Comparison of ENCODE assay signal across 12 cellular contexts in the genomic region with DNA sequence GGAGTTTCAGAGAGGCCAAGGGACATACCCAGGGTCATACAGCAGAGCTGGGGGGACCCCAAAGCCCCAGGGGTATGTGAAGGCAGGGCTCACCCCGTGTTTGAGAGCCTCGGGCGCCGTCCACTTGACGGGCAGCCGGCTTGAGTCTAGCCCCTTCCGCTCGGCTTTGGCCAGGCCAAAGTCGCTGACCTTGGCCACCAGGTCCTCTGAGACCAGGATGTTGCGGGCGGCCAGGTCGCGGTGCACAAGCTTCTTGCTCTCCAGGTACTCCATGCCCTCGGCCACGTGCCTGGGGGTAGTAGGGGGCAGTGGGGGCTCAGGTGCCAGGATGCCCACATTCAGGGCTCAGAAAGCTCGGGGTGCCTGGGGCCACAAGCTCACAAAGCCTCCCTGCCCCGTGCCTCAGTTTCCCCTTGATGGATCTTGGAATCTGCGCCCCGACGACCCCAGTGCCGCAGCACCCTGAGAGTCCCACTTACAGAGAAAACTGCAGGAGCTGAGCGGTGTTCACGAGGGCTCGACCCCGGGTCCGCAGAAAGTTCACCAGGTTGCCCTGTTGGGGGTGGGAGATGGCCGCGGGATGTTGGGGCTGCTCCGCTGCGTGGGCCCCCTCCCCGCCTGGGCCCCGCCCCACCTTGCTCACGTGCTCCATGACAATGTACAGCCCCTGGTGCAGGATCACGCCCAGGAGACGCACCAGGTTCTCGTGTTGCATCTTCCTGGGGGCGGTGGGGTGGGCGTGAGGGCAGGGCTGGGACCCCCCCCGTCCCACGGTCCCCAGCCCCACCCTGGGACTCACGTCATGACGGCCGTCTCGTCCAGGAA.
"Had no signal": no experiment of that assay in that cellular context is flagged by ENCODE, and none has a peak within 500 bp of the region (broad histone marks: within the 10 kb centered on the region; RNA-seq: fewer than 3 reads in every experiment).

No MANE protein-coding gene starts in this region.

- DNase-seq: effector memory CD8-positive, alpha-beta T cell; esophagus squamous epithelium; foreskin fibroblast; kidney glomerular epithelial cell; mammary epithelial cell; naive thymus-derived CD4-positive, alpha-beta T cell; nephron progenitor cell; stimulated activated CD4-positive, alpha-beta T cell treated with anti-CD3 and anti-CD28 coated beads, Interleukin-4, amount 100 ng/mL, for 1 hour; stimulated activated CD8-positive, alpha-beta memory T cell treated with anti-CD3 and anti-CD28 coated beads, Interleukin-4, amount 100 ng/mL, for 48 hours; stimulated activated naive CD8-positive, alpha-beta T cell treated with anti-CD3 and anti-CD28 coated beads, Interleukin-15, Interleukin-2, amounts not matched to agents 100 U/mL and 50 U/mL, for 24 hours; tibial artery; uterus had no signal
